In genomic region chr6:150394053-150394875, GRCh38 we compare ENCODE assay signal across 24 cellular contexts. TPM values are rescaled to one million over a fixed set of nuclear protein-coding genes. Genes with fewer than 3 reads are reported as not detected.
"Had no signal": no experiment of that assay in that cellular context is flagged by ENCODE, and none has a peak within 500 bp of the region (broad histone marks: within the 10 kb centered on the region; RNA-seq: fewer than 3 reads in every experiment).

No MANE protein-coding gene starts in this region.

- H3K27me3 ChIP-seq: hepatocyte had no signal

- H3K4me1 ChIP-seq: gastroesophageal sphincter had no signal

- H3K4me2 ChIP-seq: hepatocyte had no signal

- H3K36me3 ChIP-seq: gastroesophageal sphincter had no signal

- H2AFZ ChIP-seq: hepatocyte had no signal

- H3K9me3 ChIP-seq: gastroesophageal sphincter had no signal

- H3K27ac ChIP-seq: gastroesophageal sphincter, hepatocyte, skin epidermis had no signal

- H3K79me2 ChIP-seq: hepatocyte had no signal

- DNase-seq: activated CD4-positive, alpha-beta memory T cell treated with anti-CD3 and anti-CD28 coated beads, Interleukin-2, amount 10 ng/mL, durations not matched to agents 7 days and 5 days; activated CD4-positive, alpha-beta T cell treated with anti-CD3 and anti-CD28 coated beads for 1 hour; activated CD4-positive, alpha-beta T cell treated with anti-CD3 and anti-CD28 coated beads, Interleukin-2, amount 10 ng/mL, durations not matched to agents 7 days and 5 days; activated CD8-positive, alpha-beta memory T cell treated with anti-CD3 and anti-CD28 coated beads, Interleukin-2, amount 50 U/mL, for 48 hours; activated naive CD8-positive, alpha-beta T cell treated with anti-CD3 and anti-CD28 coated beads, Interleukin-2, amount 50 U/mL, for 24 hours; activated T-cell treated with anti-CD3 and anti-CD28 coated beads, Interleukin-2, amount 50 U/mL, for 48 hours; caudate nucleus; cortex of kidney; effector memory CD8-positive, alpha-beta T cell; erythroblast; islet precursor cell; left cardiac atrium; stimulated activated CD4-positive, alpha-beta T cell treated with anti-CD3 and anti-CD28 coated beads, Interleukin-12 subunit alpha, Interleukin-12 subunit beta, amount 100 ng/mL, for 4 hours; stimulated activated CD4-positive, alpha-beta T cell treated with anti-CD3 and anti-CD28 coated beads, Interleukin-4, amount 100 ng/mL, for 1 hour; T-helper 17 cell; T1000 had no signal

- ATAC-seq: activated naive CD8-positive, alpha-beta T cell treated with anti-CD3 and anti-CD28 coated beads, Interleukin-2, amount 50 U/mL, for 24 hours; effector memory CD8-positive, alpha-beta T cell; gastroesophageal sphincter; left cardiac atrium; sciatic nerve; T-helper 17 cell; WTC11 had no signal

- H3K4me3 ChIP-seq: gastroesophageal sphincter, hepatocyte, skin epidermis had no signal

RNA-seq across cellular contexts. Expression of gene IYD, which starts 25.5 kb away (rescaled TPM):
- total RNA-seq: activated CD4-positive, alpha-beta memory T cell treated with anti-CD3 and anti-CD28 coated beads, Interleukin-2, amount 10 ng/mL, durations not matched to agents 7 days and 5 days; activated CD4-positive, alpha-beta T cell treated with anti-CD3 and anti-CD28 coated beads, Interleukin-2, amount 10 ng/mL, durations not matched to agents 7 days and 5 days; activated T-helper 2 cell treated with anti-CD3 and anti-CD28 coated beads, Interferon-gamma antibody, Interleukin-2, Interleukin-4, amounts not matched to agents 10 μg/mL and 5 μg/mL and 100 μg/mL, durations not matched to agents 14 hours and 24 hours and 36 hours; chondrocyte; gastroesophageal sphincter; left cardiac atrium; osteocyte; sciatic nerve; T-helper 17 cell; WTC11 had no signal
